Comparison of ENCODE assay signal across 13 cellular contexts in genomic region chr2:190628651-190629378, GRCh38. TPM values are rescaled to one million over a fixed set of nuclear protein-coding genes. Genes with fewer than 3 reads are reported as not detected.
DNase-seq lines count a peak whose midpoint lies in the region; ATAC-seq and TF ChIP-seq lines count a peak whose summit lies in the region.
"Had no signal": no experiment of that assay in that cellular context is flagged by ENCODE, and none has a peak within 500 bp of the region (broad histone marks: within the 10 kb centered on the region; RNA-seq: fewer than 3 reads in every experiment).

No MANE protein-coding gene starts in this region.

- intact Hi-C loops in CD4-positive, alpha-beta memory T cell (cut with micrococcal nuclease): no loop called here
- intact Hi-C loops in activated T-helper 1 cell treated with anti-CD3 and anti-CD28 coated beads, Interleukin-12 subunit alpha, Interleukin-12 subunit beta, Interleukin-2, Interleukin-4 antibody, amounts not matched to agents 30 ng/mL and 10 ng/mL and 1 ng/mL, durations not matched to agents 14 hours and 24 hours and 36 hours (cut with micrococcal nuclease): loop anchor here (5.0 kb wide), 1 partner anchor 77 kb away; no protein-coding TSS in a partner anchor
- intact Hi-C loops in heart right ventricle (cut with DNase I): loop anchor here in 2 of 10 donors (5.0 to 10.0 kb wide), 3 partner anchors 47 to 94 kb away; partner anchors contain the start of gene NEMP2 (in 1 of the 2)
- intact Hi-C loops in psoas muscle (cut with DNase I): no loop called here

- no peak for TF ChIP-seq POLR2A in suprapubic skin (IDR thresholded peaks at IDR 0.05)

- no peak for TF ChIP-seq EP300 in suprapubic skin (IDR thresholded peaks at IDR 0.05)

- peaks cover 5 to 9% of the 10 kb centered on the region in 2 donors for H3K27me3 Mint-ChIP-seq in CD4-positive, alpha-beta memory T cell
- H3K27me3 Mint-ChIP-seq in activated T-helper 1 cell treated with anti-CD3 and anti-CD28 coated beads, Interleukin-12 subunit alpha, Interleukin-12 subunit beta, Interleukin-2, Interleukin-4 antibody, amounts not matched to agents 30 ng/mL and 10 ng/mL and 1 ng/mL, durations not matched to agents 14 hours and 24 hours and 36 hours (ENCODE audit: insufficient read depth): peaks cover 12% of the 10 kb centered on the region

- no peaks in the 10 kb centered on the region for H3K27me3 ChIP-seq in CD4-positive, alpha-beta memory T cell (ENCODE audit: insufficient read depth, low read length)
- H3K27me3 ChIP-seq in heart right ventricle (no peaks in the 10 kb centered on the region), psoas muscle (ENCODE audit: insufficient read depth in 3 of 3, low read length in 2 of 3) (peaks cover 0 to 2% (median 0%) of the 10 kb centered on the region in 3 donors), suprapubic skin (no peaks in the 10 kb centered on the region)

- no peak overlapping the region for H3K4me3 ChIP-seq in CD4-positive, alpha-beta memory T cell (ENCODE audit: low read length in 2 of 2)
- peak overlapping the region in 7 of 10 donors; percentile 3 to 60 (median 57) for H3K4me3 ChIP-seq in heart right ventricle
- H3K4me3 ChIP-seq in psoas muscle: peak overlapping the region; percentile 64
- no peak overlapping the region for H3K4me3 ChIP-seq in suprapubic skin

- no peaks in the 10 kb centered on the region for H3K36me3 Mint-ChIP-seq in CD4-positive, alpha-beta memory T cell
- H3K36me3 Mint-ChIP-seq in activated T-helper 1 cell treated with anti-CD3 and anti-CD28 coated beads, Interleukin-12 subunit alpha, Interleukin-12 subunit beta, Interleukin-2, Interleukin-4 antibody, amounts not matched to agents 30 ng/mL and 10 ng/mL and 1 ng/mL, durations not matched to agents 14 hours and 24 hours and 36 hours (ENCODE audit: low read depth): peaks cover 2% of the 10 kb centered on the region

- peaks cover 4% of the 10 kb centered on the region for H3K4me1 ChIP-seq in CD4-positive, alpha-beta memory T cell (ENCODE audit: insufficient read depth, low read length)
- peaks cover 0 to 36% (median 18%) of the 10 kb centered on the region in 9 donors for H3K4me1 ChIP-seq in heart right ventricle
- H3K4me1 ChIP-seq in psoas muscle: peaks cover 6% of the 10 kb centered on the region
- peaks cover 19% of the 10 kb centered on the region for H3K4me1 ChIP-seq in suprapubic skin

- ATAC-seq in heart right ventricle (peak; percentile 50 to 77 (median 63)), psoas muscle (no peak)

- no peak overlapping the region for H3K27ac ChIP-seq in CD4-positive, alpha-beta memory T cell (ENCODE audit: low read depth, low read length)
- H3K27ac ChIP-seq in heart right ventricle (peak overlapping the region; percentile 66 to 89 (median 78)), psoas muscle (peak overlapping the region; percentile 66), suprapubic skin (no peak overlapping the region)

- H3K27ac Mint-ChIP-seq in CD4-positive, alpha-beta memory T cell: peak overlapping the region in 3 of 7 donors; percentile 6 to 79 (median 68)
- H3K27ac Mint-ChIP-seq in activated T-helper 1 cell treated with anti-CD3 and anti-CD28 coated beads, Interleukin-12 subunit alpha, Interleukin-12 subunit beta, Interleukin-2, Interleukin-4 antibody, amounts not matched to agents 30 ng/mL and 10 ng/mL and 1 ng/mL, durations not matched to agents 14 hours and 24 hours and 36 hours: no peak overlapping the region

- no peak for DNase-seq in CD4-positive, alpha-beta memory T cell
- no peak for DNase-seq in activated T-helper 1 cell treated with anti-CD3 and anti-CD28 coated beads, Interleukin-12 subunit alpha, Interleukin-12 subunit beta, Interleukin-2, Interleukin-4 antibody, amounts not matched to agents 30 ng/mL and 10 ng/mL and 1 ng/mL, durations not matched to agents 14 hours and 24 hours and 36 hours (ENCODE audit: low spot score)
- DNase-seq in heart right ventricle: peak in 1 of 2 donors; percentile 49
- DNase-seq in psoas muscle: no peak
- no peak for DNase-seq in NK-92 treated with Interleukin-12 subunit alpha and Interleukin-12 subunit beta, amount 100 ng/mL, for 24 hours (lab: John Stamatoyannopoulos, UW)
- no peak for DNase-seq in activated CD8-positive, alpha-beta memory T cell treated with anti-CD3 and anti-CD28 coated beads, Interleukin-2, amount 50 U/mL, for 48 hours
- no peak for DNase-seq in activated CD4-positive, alpha-beta T cell treated with anti-CD3 and anti-CD28 coated beads, Interleukin-2, amount 50 U/mL, for 1 hour
- DNase-seq in suprapubic skin (ENCODE audit: low spot score in 2 of 2): no peak
- DNase-seq: activated CD4-positive, alpha-beta T cell treated with anti-CD3 and anti-CD28 coated beads for 1 hour; H7; mesendoderm; NCI-H1436 treated with DMSO at 0.1 percent for 48 hours; small intestine had no signal

- 63 to 65% methylated on average over 7 of the region's 7 CpGs for WGBS in heart right ventricle, 2 donors
- 50 to 53% (median 51%) methylated on average over 7 of the region's 7 CpGs for WGBS in psoas muscle, 3 donors
- 50% methylated on average over 7 of the region's 7 CpGs for WGBS in suprapubic skin

- no peaks in the 10 kb centered on the region for H3K36me3 ChIP-seq in CD4-positive, alpha-beta memory T cell (ENCODE audit: insufficient read depth, low read length)
- H3K36me3 ChIP-seq in heart right ventricle: no peaks in the 10 kb centered on the region
- no peaks in the 10 kb centered on the region for H3K36me3 ChIP-seq in psoas muscle (ENCODE audit: insufficient read depth in 1 of 2, low read depth in 1 of 2)
- H3K36me3 ChIP-seq in suprapubic skin: no peaks in the 10 kb centered on the region

- H3K4me3 Mint-ChIP-seq in CD4-positive, alpha-beta memory T cell: peak overlapping the region; percentile 14 to 94 (median 86)
- H3K4me3 Mint-ChIP-seq in activated T-helper 1 cell treated with anti-CD3 and anti-CD28 coated beads, Interleukin-12 subunit alpha, Interleukin-12 subunit beta, Interleukin-2, Interleukin-4 antibody, amounts not matched to agents 30 ng/mL and 10 ng/mL and 1 ng/mL, durations not matched to agents 14 hours and 24 hours and 36 hours: peak overlapping the region; percentile 4

- TF ChIP-seq CTCF in heart right ventricle (IDR thresholded peaks at IDR 0.05): no peak
- no peak for TF ChIP-seq CTCF in psoas muscle (IDR thresholded peaks at IDR 0.05)
- no peak for TF ChIP-seq CTCF in suprapubic skin (IDR thresholded peaks at IDR 0.05)

- H3K4me1 Mint-ChIP-seq in CD4-positive, alpha-beta memory T cell: peaks cover 16 to 24% (median 20%) of the 10 kb centered on the region in 4 donors
- peaks cover 18% of the 10 kb centered on the region for H3K4me1 Mint-ChIP-seq in activated T-helper 1 cell treated with anti-CD3 and anti-CD28 coated beads, Interleukin-12 subunit alpha, Interleukin-12 subunit beta, Interleukin-2, Interleukin-4 antibody, amounts not matched to agents 30 ng/mL and 10 ng/mL and 1 ng/mL, durations not matched to agents 14 hours and 24 hours and 36 hours (ENCODE audit: low read depth)

- CTCF ChIA-PET in CD4-positive, alpha-beta memory T cell (lab: Charles Lee; ENCODE audit: partially characterized antibody): interaction anchor here (1.7 kb wide), 1 partner anchor 9 kb away, joined by 4 read pairs; no protein-coding TSS in a partner anchor

- POLR2A ChIA-PET in CD4-positive, alpha-beta memory T cell (lab: Charles Lee; ENCODE audit: partially characterized antibody): interaction anchor here (1.4 kb wide), 1 partner anchor 20 kb away, joined by 3 read pairs; no protein-coding TSS in a partner anchor

- H3K9me3 ChIP-seq in CD4-positive, alpha-beta memory T cell (ENCODE audit: control insufficient read depth in 1 of 2, low read length in 2 of 2): no peaks in the 10 kb centered on the region
- H3K9me3 ChIP-seq in heart right ventricle (peaks cover 0 to 11% (median 0%) of the 10 kb centered on the region in 11 donors), psoas muscle (no peaks in the 10 kb centered on the region), suprapubic skin (no peaks in the 10 kb centered on the region)

- H3K9me3 Mint-ChIP-seq in CD4-positive, alpha-beta memory T cell: peaks cover 0 to 3% (median 0%) of the 10 kb centered on the region in 8 donors
- H3K9me3 Mint-ChIP-seq in activated T-helper 1 cell treated with anti-CD3 and anti-CD28 coated beads, Interleukin-12 subunit alpha, Interleukin-12 subunit beta, Interleukin-2, Interleukin-4 antibody, amounts not matched to agents 30 ng/mL and 10 ng/mL and 1 ng/mL, durations not matched to agents 14 hours and 24 hours and 36 hours: peaks cover 7% of the 10 kb centered on the region

RNA-seq across cellular contexts. Expression of gene NAB1, which starts 20.1 kb away (rescaled TPM):
- 10 to 100 TPM; 24.8 to 30.7 TPM for total RNA-seq in CD4-positive, alpha-beta memory T cell
- 1 to 10 TPM; 2.8 to 3.0 TPM for polyA plus RNA-seq in CD4-positive, alpha-beta memory T cell
- total RNA-seq in activated T-helper 1 cell treated with anti-CD3 and anti-CD28 coated beads, Interleukin-12 subunit alpha, Interleukin-12 subunit beta, Interleukin-2, Interleukin-4 antibody, amounts not matched to agents 30 ng/mL and 10 ng/mL and 1 ng/mL, durations not matched to agents 14 hours and 24 hours and 36 hours: 34.1 and 35.3 TPM in 2 replicates
- total RNA-seq in heart right ventricle: 10 to 100 TPM; 22.7 to 41.5 (median 28.4) TPM
- polyA plus RNA-seq in heart right ventricle: 10 to 100 TPM in 1 of 2 donors, 1 to 10 TPM in 1; 9.3 to 18.9 TPM
- 10 to 100 TPM in 2 of 4 donors, 1 to 10 TPM in 2; 5.1 to 16.9 (median 8.7) TPM for total RNA-seq in psoas muscle
- polyA plus RNA-seq in psoas muscle: 1 to 10 TPM; 2.6 to 7.9 (median 5.5) TPM
- 100 to 1,000 TPM in 3 of 4 donors, 10 to 100 TPM in 1; 83.3 to 116 (median 111) TPM for total RNA-seq in suprapubic skin

Comparison
In these comparisons a context has a peak if more than half of its experiments do, and no peak if none do; other contexts are left out.
1. H3K27ac ChIP-seq: peak in heart right ventricle (10 of 10) and psoas muscle (single experiment); none in CD4-positive, alpha-beta memory T cell (single experiment) and suprapubic skin (single experiment).
2. H3K4me3 ChIP-seq: peak in heart right ventricle (7 of 10) and psoas muscle (single experiment); none in CD4-positive, alpha-beta memory T cell (0 of 2) and suprapubic skin (single experiment).
3. ATAC-seq: peak in heart right ventricle (8 of 8); none in psoas muscle (0 of 4).